ENCODE assay signal across 8 cellular contexts in genomic region chr5:115543931-115544370, GRCh38. TPM values are rescaled to one million over a fixed set of nuclear protein-coding genes. Genes with fewer than 3 reads are reported as not detected.
DNase-seq lines count a peak whose midpoint lies in the region; ATAC-seq and TF ChIP-seq lines count a peak whose summit lies in the region.

No MANE protein-coding gene starts in this region.

- peak overlapping the region; percentile 92 for H3K4me3 Mint-ChIP-seq in progenitor cell of endocrine pancreas (ENCODE audit: low read depth)

- H3K4me1 Mint-ChIP-seq in progenitor cell of endocrine pancreas (ENCODE audit: low read depth) = peaks cover 32% of the 10 kb centered on the region

- peaks cover 16% of the 10 kb centered on the region for H3K36me3 Mint-ChIP-seq in progenitor cell of endocrine pancreas (ENCODE audit: insufficient read depth)

- H3K27ac ChIP-seq in SK-N-MC (peak overlapping the region; percentile 82), uterus (peak overlapping the region; percentile 94 to 96)

- peak overlapping the region; percentile 100 for H3K27ac Mint-ChIP-seq in progenitor cell of endocrine pancreas

- TF ChIP-seq CTCF in progenitor cell of endocrine pancreas (IDR thresholded peaks at IDR 0.05; ENCODE audit: unreplicated experiment) (no peak), uterus (IDR thresholded peaks at IDR 0.05) (no peak)

- peak overlapping the region; percentile 87 for H3K4me3 ChIP-seq in SK-N-MC
- H3K4me3 ChIP-seq in uterus = peak overlapping the region; percentile 66 to 68

- H3K27me3 ChIP-seq in uterus = no peaks in the 10 kb centered on the region

- peaks cover 41% of the 10 kb centered on the region for H3K36me3 ChIP-seq in SK-N-MC (ENCODE audit: insufficient read depth, low read length)
- H3K36me3 ChIP-seq in uterus = no peaks in the 10 kb centered on the region

- ATAC-seq in GM19025 (IDR thresholded peaks at IDR 0.05; ENCODE audit: low read depth, unreplicated experiment) (peak; percentile 21), HG03280 (IDR thresholded peaks at IDR 0.05; ENCODE audit: unreplicated experiment) (peak; percentile 28), left ventricle myocardium superior (peak; percentile 55)

- H3K9me3 Mint-ChIP-seq in progenitor cell of endocrine pancreas (ENCODE audit: low read depth) = no peaks in the 10 kb centered on the region

- H3K9me3 ChIP-seq in SK-N-MC (ENCODE audit: low read depth, low read length) (peaks cover 9% of the 10 kb centered on the region; the same call in 1 of the 2 replicates), uterus (peaks cover 0 to 8% of the 10 kb centered on the region in 2 donors)

- peaks cover 0 to 4% of the 10 kb centered on the region in 2 donors for H3K4me1 ChIP-seq in uterus

- no peaks in the 10 kb centered on the region for H3K27me3 Mint-ChIP-seq in progenitor cell of endocrine pancreas

- intact Hi-C loops in left ventricle myocardium superior (cut with micrococcal nuclease) (no loop called here), uterus (cut with DNase I; ENCODE audit: low total_unique reads) (no loop called here)

- peak overlapping the region; percentile 93 for H3K9ac ChIP-seq in SK-N-MC (ENCODE audit: insufficient read length)

- no peak for TF ChIP-seq POLR2A in uterus (IDR thresholded peaks at IDR 0.05)

- DNase-seq in AML-193 (lab: John Stamatoyannopoulos, UW) = peak; percentile 51 to 76
- DNase-seq in SK-N-MC (ENCODE audit: low read depth, low spot score) = no peak
- DNase-seq in amniotic epithelial cell (ENCODE audit: low read depth) = peak; percentile 42
- DNase-seq in left ventricle myocardium superior = peak; percentile 49
- DNase-seq in progenitor cell of endocrine pancreas (ENCODE audit: low spot score, unreplicated experiment) = peak; percentile 15
- DNase-seq in uterus = peak; percentile 43 to 49

RNA-seq across cellular contexts. Expression of gene FEM1C, which starts 0.6 kb away (rescaled TPM):
- total RNA-seq in left ventricle myocardium superior = 43.1 TPM
- 18.1 and 18.4 TPM in 2 replicates for total RNA-seq in progenitor cell of endocrine pancreas
- total RNA-seq in uterus = 10 to 100 TPM; 10.8 to 73.3 (median 22.4) TPM

RNA-seq across cellular contexts. Expression of gene TICAM2, which starts 58.3 kb away (rescaled TPM):
- total RNA-seq in left ventricle myocardium superior = 3.0 TPM
- 0.36 and 1.1 TPM in 2 replicates for total RNA-seq in progenitor cell of endocrine pancreas
- 10 to 100 TPM in 2 of 4 donors, 1 to 10 TPM in 1, not detected in 1; 5.4 to 14.0 (median 13.5) TPM for total RNA-seq in uterus
